ENCODE assay signal across 1 cellular context in the genomic region with DNA sequence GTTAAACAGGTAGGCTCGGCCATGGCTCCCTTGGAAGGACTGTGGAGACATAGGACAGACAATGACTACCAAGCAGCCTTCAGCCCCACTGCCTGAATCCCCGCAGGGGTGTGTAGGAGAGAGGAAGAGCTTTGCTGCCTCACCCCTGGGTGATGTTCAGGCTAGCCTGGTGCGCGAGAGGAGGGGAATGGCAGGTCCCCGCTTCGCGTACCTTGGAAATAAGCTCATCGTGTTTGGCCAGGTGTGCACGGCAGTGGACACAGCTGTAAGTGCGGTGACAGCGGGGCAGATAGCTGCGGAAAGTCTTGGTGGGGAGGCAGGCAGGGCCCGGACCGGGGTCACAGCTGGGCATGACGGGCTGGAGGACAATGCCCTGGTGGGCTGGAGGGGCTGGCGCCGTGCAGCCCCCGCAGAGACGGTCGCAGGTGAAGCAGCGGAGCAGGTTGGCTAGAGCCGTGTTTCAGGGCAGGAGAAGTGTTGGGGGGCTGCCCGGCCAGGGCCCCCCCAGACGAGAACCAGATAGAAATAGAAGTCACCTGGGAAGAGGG.
TF ChIP-seq lines count a peak whose summit lies in the region.

No MANE protein-coding gene starts in this region.

TF ChIP-seq in Ishikawa, 13 proteins besides CTCF, POLR2A, EP300 and RAD21 (continued from another document):
- TF ChIP-seq REST (IDR thresholded peaks at IDR 0.05; ENCODE audit: low read depth) = no peak
